In genomic region chr3:104353951-104354350, GRCh38 we compare ENCODE assay signal across 4 cellular contexts.
TF ChIP-seq lines count a peak whose summit lies in the region.

No MANE protein-coding gene starts in this region.

TF ChIP-seq in SK-N-SH treated with all-trans-retinoic acid at 6 μM for 48 hours, 23 proteins besides CTCF, POLR2A, EP300 and RAD21 (continued from another document):
- TF ChIP-seq ZNF8 (CRISPR knock-in tag; IDR thresholded peaks at IDR 0.05): peak; percentile 74

TF ChIP-seq in SK-N-SH, 30 proteins besides CTCF, POLR2A, EP300 and RAD21 (continued from another document):
- TF ChIP-seq YY1 (IDR thresholded peaks at IDR 0.05; ENCODE audit: low read depth): no peak
- TF ChIP-seq ZBTB33 (IDR thresholded peaks at IDR 0.05; ENCODE audit: borderline replicate concordance, low read depth): no peak
- TF ChIP-seq SMC3 (IDR thresholded peaks at IDR 0.05; ENCODE audit: low read depth, low read length): no peak
- no peak for TF ChIP-seq EZH2phosphoT487 (IDR thresholded peaks at IDR 0.05; ENCODE audit: borderline replicate concordance, low read depth)
- no peak for TF ChIP-seq POLR2AphosphoS5 (IDR thresholded peaks at IDR 0.05; ENCODE audit: low read depth, low read length)
- TF ChIP-seq IRF3 (IDR thresholded peaks at IDR 0.05; ENCODE audit: low read depth, low read length): no peak
- no peak for TF ChIP-seq REST (IDR thresholded peaks at IDR 0.05; ENCODE audit: low read depth, low read length)
- no peak for TF ChIP-seq RFX5 (IDR thresholded peaks at IDR 0.05; ENCODE audit: low read length)
- no peak for TF ChIP-seq CHD2 (IDR thresholded peaks at IDR 0.05; ENCODE audit: low read length, partially characterized antibody)
- no peak for TF ChIP-seq TCF12 (IDR thresholded peaks at IDR 0.05)
- TF ChIP-seq NFIC (IDR thresholded peaks at IDR 0.05; ENCODE audit: borderline replicate concordance): no peak
- no peak for TF ChIP-seq RCOR1 (IDR thresholded peaks at IDR 0.05; ENCODE audit: low read length)
TF ChIP-seq in SK-N-SH: peak in this region for 0.

TF ChIP-seq in HEK293, 187 proteins besides CTCF, POLR2A, EP300 and RAD21 (continued from another document):
- TF ChIP-seq ZNF146 (tag by site-specific recombination; IDR thresholded peaks at IDR 0.05): 0 out of 2 replicates have a peak, but pooled peaks have one; percentile 4
- TF ChIP-seq INSM2 (tag by site-specific recombination; IDR thresholded peaks at IDR 0.05): no peak

TF ChIP-seq in K562, 482 proteins besides CTCF, POLR2A, EP300 and RAD21 (continued from another document):
- TF ChIP-seq ZNF146 (CRISPR knock-in tag; IDR thresholded peaks at IDR 0.05; ENCODE audit: unreplicated experiment) (peak; percentile 49), ZNF407 (IDR thresholded peaks at IDR 0.05; ENCODE audit: low read depth) (no peak), RBM25 (IDR thresholded peaks at IDR 0.05; ENCODE audit: low read depth, low read length, severe bottlenecking) (peak; percentile 56)
